ENCODE assay signal across 12 cellular contexts in the genomic region with DNA sequence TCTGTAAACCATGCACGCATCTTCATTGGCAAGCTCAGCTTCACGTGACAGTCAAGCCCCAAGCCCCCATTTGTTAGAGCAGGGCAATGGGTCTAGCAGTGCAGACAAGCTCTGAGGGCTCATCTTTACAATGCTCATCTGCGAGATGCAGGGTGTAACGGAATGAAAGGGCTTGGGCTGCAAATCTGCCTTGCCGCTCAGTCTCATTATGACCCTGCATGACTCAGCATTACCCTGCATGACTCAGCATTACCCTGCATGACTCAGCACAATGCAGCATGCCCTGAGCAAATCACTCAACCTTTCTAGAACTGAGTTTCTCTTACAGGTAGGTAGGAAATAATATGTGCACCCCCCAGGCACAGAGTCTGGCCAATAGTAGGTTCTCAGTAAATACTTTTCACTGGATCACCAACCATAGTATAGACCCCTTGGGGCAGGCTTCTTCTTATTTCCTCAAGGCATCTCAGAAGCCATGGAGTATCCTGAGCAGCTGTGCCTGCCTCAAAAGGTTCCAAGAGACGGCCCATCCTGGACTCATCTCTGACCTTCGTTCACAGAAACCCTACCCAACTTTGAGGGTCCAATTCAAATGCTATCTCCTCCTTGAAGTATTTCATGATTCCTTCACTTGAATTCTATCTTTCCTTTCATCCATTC.
DNase-seq lines count a peak whose midpoint lies in the region; ATAC-seq and TF ChIP-seq lines count a peak whose summit lies in the region.
"Had no signal": no experiment of that assay in that cellular context is flagged by ENCODE, and none has a peak within 500 bp of the region (broad histone marks: within the 10 kb centered on the region; RNA-seq: fewer than 3 reads in every experiment).

No MANE protein-coding gene starts in this region.

- H3K4me1 ChIP-seq in adipocyte (ENCODE audit: control insufficient read depth, insufficient read depth, low read length) (no peaks in the 10 kb centered on the region), psoas muscle (no peaks in the 10 kb centered on the region)
- H3K4me1 ChIP-seq: lower lobe of right lung had no signal

- H3K4me3 ChIP-seq in adipocyte (ENCODE audit: low read length) (no peak overlapping the region), psoas muscle (no peak overlapping the region)
- H3K4me3 ChIP-seq: lower lobe of right lung had no signal

- no peak overlapping the region for H3K4me3 Mint-ChIP-seq in activated naive CD8-positive, alpha-beta T cell treated with anti-CD3 and anti-CD28 coated beads for 36 hours
- H3K4me3 Mint-ChIP-seq: activated naive CD4-positive, alpha-beta T cell treated with anti-CD3 and anti-CD28 coated beads, Interleukin-2, amount 10 ng/mL, durations not matched to agents 7 days and 5 days had no signal

- H3K4me1 Mint-ChIP-seq in activated naive CD8-positive, alpha-beta T cell treated with anti-CD3 and anti-CD28 coated beads for 36 hours: no peaks in the 10 kb centered on the region
- H3K4me1 Mint-ChIP-seq: activated naive CD4-positive, alpha-beta T cell treated with anti-CD3 and anti-CD28 coated beads, Interleukin-2, amount 10 ng/mL, durations not matched to agents 7 days and 5 days had no signal

- H3K27me3 ChIP-seq in adipocyte (replicated peaks; ENCODE audit: control insufficient read depth, insufficient read depth, low read length) (no peaks in the 10 kb centered on the region), psoas muscle (ENCODE audit: insufficient read depth in 3 of 3, low read length in 2 of 3) (no peaks in the 10 kb centered on the region)

- DNase-seq in Daoy (ENCODE audit: low read depth) (peak; percentile 63), HS-5 (ENCODE audit: low read depth) (peak; percentile 28), adipocyte (ENCODE audit: low read depth) (peak; percentile 39), iris pigment epithelial cell (ENCODE audit: low read depth) (peak; percentile 75), medulla oblongata (ENCODE audit: extremely low spot score) (no peak), psoas muscle (no peak)
- no peak for DNase-seq in activated naive CD8-positive, alpha-beta T cell treated with anti-CD3 and anti-CD28 coated beads for 36 hours
- DNase-seq: activated naive CD4-positive, alpha-beta T cell treated with anti-CD3 and anti-CD28 coated beads, Interleukin-2, amount 10 ng/mL, durations not matched to agents 7 days and 5 days; Kasumi-1; lower lobe of right lung; WERI-Rb-1 had no signal

- peaks cover 3% of the 10 kb centered on the region for H3K27me3 Mint-ChIP-seq in activated naive CD8-positive, alpha-beta T cell treated with anti-CD3 and anti-CD28 coated beads for 36 hours
- H3K27me3 Mint-ChIP-seq: activated naive CD4-positive, alpha-beta T cell treated with anti-CD3 and anti-CD28 coated beads, Interleukin-2, amount 10 ng/mL, durations not matched to agents 7 days and 5 days had no signal

- intact Hi-C loops in psoas muscle (cut with DNase I): no loop called here

- H3K9ac ChIP-seq in adipocyte (ENCODE audit: low read length): no peak overlapping the region

- WGBS in psoas muscle, 3 donors: 74 to 94% (median 88%) methylated on average over 7 of the region's 7 CpGs

- peaks cover 6% of the 10 kb centered on the region for H3K9me3 Mint-ChIP-seq in activated naive CD8-positive, alpha-beta T cell treated with anti-CD3 and anti-CD28 coated beads for 36 hours

- no peak overlapping the region for H3K27ac Mint-ChIP-seq in activated naive CD8-positive, alpha-beta T cell treated with anti-CD3 and anti-CD28 coated beads for 36 hours
- H3K27ac Mint-ChIP-seq: activated naive CD4-positive, alpha-beta T cell treated with anti-CD3 and anti-CD28 coated beads, Interleukin-2, amount 10 ng/mL, durations not matched to agents 7 days and 5 days had no signal

- ATAC-seq in psoas muscle (no peak), HG03097 (IDR thresholded peaks at IDR 0.05; ENCODE audit: low FRiP score, unreplicated experiment) (no peak)
- ATAC-seq: lower lobe of right lung had no signal

- H3K27ac ChIP-seq in psoas muscle: no peak overlapping the region
- H3K27ac ChIP-seq: lower lobe of right lung, WERI-Rb-1 had no signal

- H3K9me3 ChIP-seq in adipocyte (ENCODE audit: control insufficient read depth, low read length): no peaks in the 10 kb centered on the region
- peaks cover 5% of the 10 kb centered on the region for H3K9me3 ChIP-seq in psoas muscle

- no peaks in the 10 kb centered on the region for H3K36me3 ChIP-seq in adipocyte (ENCODE audit: control insufficient read depth, insufficient read depth, low read length, severe bottlenecking)
- H3K36me3 ChIP-seq in psoas muscle (ENCODE audit: insufficient read depth in 1 of 2, low read depth in 1 of 2): no peaks in the 10 kb centered on the region
- H3K36me3 ChIP-seq: lower lobe of right lung, WERI-Rb-1 had no signal

- no peaks in the 10 kb centered on the region for H3K36me3 Mint-ChIP-seq in activated naive CD8-positive, alpha-beta T cell treated with anti-CD3 and anti-CD28 coated beads for 36 hours
- H3K36me3 Mint-ChIP-seq: activated naive CD4-positive, alpha-beta T cell treated with anti-CD3 and anti-CD28 coated beads, Interleukin-2, amount 10 ng/mL, durations not matched to agents 7 days and 5 days had no signal

- no peak for TF ChIP-seq CTCF in psoas muscle (IDR thresholded peaks at IDR 0.05)

Comparison
In these comparisons a context has a peak if more than half of its experiments do, and no peak if none do; other contexts are left out.
1. DNase-seq: peak in Daoy (single experiment), HS-5 (single experiment), adipocyte (single experiment) and iris pigment epithelial cell (single experiment); none in activated naive CD8-positive, alpha-beta T cell treated with anti-CD3 and anti-CD28 coated beads for 36 hours (single experiment), medulla oblongata (single experiment) and psoas muscle (0 of 2).